Comparison of ENCODE assay signal across 27 cellular contexts in genomic region chr3:72669224-72669623, GRCh38.
"Had no signal": no experiment of that assay in that cellular context is flagged by ENCODE, and none has a peak within 500 bp of the region (broad histone marks: within the 10 kb centered on the region; RNA-seq: fewer than 3 reads in every experiment).

No MANE protein-coding gene starts in this region.

- H3K27ac Mint-ChIP-seq: dendritic cell treated with granulocyte-macrophage colony-stimulating factor and Interleukin-4, amounts not matched to agents 40 ng/mL and 50 ng/mL, for 4 days; effector memory CD8-positive, alpha-beta T cell; endodermal cell; mesothelial cell of epicardium had no signal

- H3K36me3 Mint-ChIP-seq: mesothelial cell of epicardium had no signal

- FAIRE-seq: endometrium, islet of Langerhans, keratinocyte had no signal

- H3K4me1 ChIP-seq: colonic mucosa, gastrocnemius medialis, heart right ventricle, left lung, lower lobe of right lung had no signal

- H3K4me3 Mint-ChIP-seq: dendritic cell treated with granulocyte-macrophage colony-stimulating factor and Interleukin-4, amounts not matched to agents 40 ng/mL and 50 ng/mL, for 4 days; effector memory CD8-positive, alpha-beta T cell; endodermal cell; mesothelial cell of epicardium had no signal

- H3K9me3 ChIP-seq: colonic mucosa, esophagus squamous epithelium, gastrocnemius medialis, heart right ventricle, left lung, lower lobe of right lung, mucosa of descending colon had no signal

- H3K27ac ChIP-seq: colonic mucosa, epithelial cell of prostate, esophagus squamous epithelium, gastrocnemius medialis, heart right ventricle, left lung, lower lobe of right lung had no signal

- DNase-seq: colonic mucosa; cortex of kidney; effector CD8-positive, alpha-beta T cell; effector memory CD8-positive, alpha-beta T cell; endodermal cell; erythroblast; esophagus squamous epithelium; foreskin fibroblast; foreskin melanocyte; gastrocnemius medialis; glutamatergic neuron; head of caudate nucleus; heart right ventricle; hippocampal formation; left cardiac atrium; left lung; left ventricle myocardium superior; lower lobe of right lung; mesenchymal stem cell; mucosa of descending colon had no signal

- ATAC-seq: effector memory CD8-positive, alpha-beta T cell; esophagus mucosa; gastrocnemius medialis; heart right ventricle; left cardiac atrium; left lung; left ventricle myocardium superior; lower lobe of right lung; mucosa of descending colon had no signal

- H3K9me3 Mint-ChIP-seq: dendritic cell treated with granulocyte-macrophage colony-stimulating factor and Interleukin-4, amounts not matched to agents 40 ng/mL and 50 ng/mL, for 4 days; effector memory CD8-positive, alpha-beta T cell; endodermal cell; mesothelial cell of epicardium had no signal

- H3K27me3 ChIP-seq: colonic mucosa, gastrocnemius medialis, left lung had no signal

- H3K4me3 ChIP-seq: colonic mucosa, esophagus squamous epithelium, gastrocnemius medialis, heart right ventricle, left lung, lower lobe of right lung, mucosa of descending colon had no signal

- H3K36me3 ChIP-seq: colonic mucosa, esophagus squamous epithelium, gastrocnemius medialis, heart right ventricle, left lung, lower lobe of right lung had no signal
